In the genomic region with DNA sequence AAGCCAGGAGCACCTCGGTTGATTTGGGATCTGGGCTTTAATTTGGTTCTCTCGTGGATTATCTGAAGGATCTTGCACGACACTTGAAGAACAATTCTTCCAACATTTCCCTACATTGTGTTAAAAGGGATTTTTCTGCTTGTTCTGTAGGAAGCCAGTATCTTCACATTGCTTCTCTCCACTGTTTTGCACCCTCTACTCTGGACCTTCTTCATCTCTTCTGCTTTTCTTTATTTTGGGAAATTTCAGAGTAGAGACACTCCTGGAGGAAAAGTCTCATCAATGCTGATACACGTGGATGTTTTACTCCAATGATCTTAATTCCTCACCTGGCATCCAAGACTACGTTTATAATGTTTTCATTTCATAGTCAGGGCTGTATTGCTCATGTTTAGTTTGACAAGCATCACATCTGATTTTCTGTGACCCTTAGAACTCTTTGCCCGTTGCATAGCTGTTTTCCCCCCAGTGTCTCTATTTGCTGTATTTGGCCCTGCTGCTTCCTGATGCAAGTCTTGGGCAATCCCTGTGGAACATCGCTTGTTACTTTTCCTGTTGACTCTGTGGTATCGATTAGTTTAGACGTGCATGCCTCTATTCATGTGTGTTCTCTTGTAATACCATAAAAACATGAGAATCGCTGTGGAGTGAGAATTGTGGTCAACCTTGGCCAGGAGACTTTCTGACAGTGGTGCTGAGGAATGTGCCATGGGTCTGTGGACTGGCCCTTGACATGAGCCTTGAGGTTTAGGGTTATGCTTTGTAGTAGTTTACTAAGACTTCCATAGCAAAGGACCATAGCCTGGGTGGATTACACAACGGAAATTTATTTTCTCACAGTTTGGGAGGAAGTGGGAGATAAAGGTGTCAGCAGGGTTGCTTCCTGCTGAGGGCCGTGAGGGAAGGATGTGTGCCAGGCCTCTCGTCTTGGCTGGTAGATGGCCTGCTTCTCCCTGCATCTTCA, we compare ENCODE assay signal across 10 cellular contexts. TPM values are rescaled to one million over a fixed set of nuclear protein-coding genes. Genes with fewer than 3 reads are reported as not detected.
DNase-seq lines count a peak whose midpoint lies in the region; ATAC-seq, FAIRE-seq and TF ChIP-seq lines count a peak whose summit lies in the region.
"Had no signal": no experiment of that assay in that cellular context is flagged by ENCODE, and none has a peak within 500 bp of the region (broad histone marks: within the 10 kb centered on the region; RNA-seq: fewer than 3 reads in every experiment).

No MANE protein-coding gene starts in this region.

- peak overlapping the region in 1 of 2 donors; percentile 12 for H3K9ac ChIP-seq in liver (ENCODE audit: low read depth in 1 of 2, low read length in 2 of 2)

- in situ Hi-C loops in brain microvascular endothelial cell (cut with HindIII; ENCODE audit: low pct_ligation_motif_present, low sequenced_read_pairs): loop anchor here (25.0 kb wide), 1 partner anchor 568 kb away; no protein-coding TSS in a partner anchor

- H3K27ac ChIP-seq in CD8-positive, alpha-beta memory T cell (ENCODE audit: low read depth, low read length): no peak overlapping the region
- H3K27ac ChIP-seq in brain microvascular endothelial cell (peak overlapping the region; percentile 65), liver (ENCODE audit: low read depth in 1 of 2, low read length in 2 of 2) (peak overlapping the region; percentile 26 to 77), foreskin keratinocyte (no peak overlapping the region)

- H3K9me3 Mint-ChIP-seq in CD8-positive, alpha-beta memory T cell: no peaks in the 10 kb centered on the region
- H3K9me3 Mint-ChIP-seq: naive thymus-derived CD8-positive, alpha-beta T cell had no signal

- FAIRE-seq in frontal cortex (lab: Jason Lieb, UNC): no peak

- H3K4me1 ChIP-seq in CD8-positive, alpha-beta memory T cell (ENCODE audit: insufficient read depth, low read length): peaks cover 20% of the 10 kb centered on the region
- peaks cover 0 to 10% (median 7%) of the 10 kb centered on the region in 4 donors for H3K4me1 ChIP-seq in liver (ENCODE audit: control insufficient read depth in 4 of 4, insufficient read depth in 4 of 4, low read length in 3 of 4)
- no peaks in the 10 kb centered on the region for H3K4me1 ChIP-seq in foreskin keratinocyte

- H3K36me3 ChIP-seq in CD8-positive, alpha-beta memory T cell (ENCODE audit: insufficient read depth, low read length): no peaks in the 10 kb centered on the region
- H3K36me3 ChIP-seq in brain microvascular endothelial cell (replicated peaks) (no peaks in the 10 kb centered on the region), liver (ENCODE audit: control insufficient read depth in 4 of 4, insufficient read depth in 3 of 4, low read depth in 1 of 4, low read length in 3 of 4) (no peaks in the 10 kb centered on the region)

- TF ChIP-seq CTCF in brain microvascular endothelial cell (IDR thresholded peaks at IDR 0.05; ENCODE audit: low read depth, low read length, missing control alignments) (no peak), liver (IDR thresholded peaks at IDR 0.05; ENCODE audit: low read depth, low read length, missing input control) (no peak), foreskin keratinocyte (conservative IDR thresholded peaks at IDR 0.05) (no peak)

- no peaks in the 10 kb centered on the region for H3K27me3 ChIP-seq in CD8-positive, alpha-beta memory T cell (ENCODE audit: insufficient read depth, low read length, poor library complexity, severe bottlenecking)
- H3K27me3 ChIP-seq in brain microvascular endothelial cell (replicated peaks): no peaks in the 10 kb centered on the region
- peaks cover 0 to 4% (median 0%) of the 10 kb centered on the region in 4 donors for H3K27me3 ChIP-seq in liver (ENCODE audit: control insufficient read depth in 4 of 4, insufficient read depth in 4 of 4, low read length in 3 of 4)
- H3K27me3 ChIP-seq in foreskin keratinocyte: no peaks in the 10 kb centered on the region

- peak overlapping the region; percentile 10 to 83 (median 60) for H3K4me3 Mint-ChIP-seq in CD8-positive, alpha-beta memory T cell

- peaks cover 0 to 2% (median 0%) of the 10 kb centered on the region in 3 donors for H3K36me3 Mint-ChIP-seq in CD8-positive, alpha-beta memory T cell
- H3K36me3 Mint-ChIP-seq: naive thymus-derived CD8-positive, alpha-beta T cell had no signal

- peak overlapping the region; percentile 59 to 92 (median 79) for H3K27ac Mint-ChIP-seq in CD8-positive, alpha-beta memory T cell

- CTCF ChIA-PET in CD8-positive, alpha-beta memory T cell (lab: Charles Lee): no interaction called here

- no peaks in the 10 kb centered on the region for H3K9me3 ChIP-seq in CD8-positive, alpha-beta memory T cell (ENCODE audit: low read length)
- no peaks in the 10 kb centered on the region for H3K9me3 ChIP-seq in liver (ENCODE audit: control insufficient read depth in 4 of 4, low read length in 3 of 4)

- H3K4me1 Mint-ChIP-seq in CD8-positive, alpha-beta memory T cell: peaks cover 59 to 67% (median 65%) of the 10 kb centered on the region in 3 donors

- peak overlapping the region; percentile 15 for H3K4me3 ChIP-seq in CD8-positive, alpha-beta memory T cell (ENCODE audit: low read length)
- peak overlapping the region; percentile 2 for H3K4me3 ChIP-seq in Jurkat, Clone E6-1 (ENCODE audit: low read length)
- H3K4me3 ChIP-seq in brain microvascular endothelial cell (ENCODE audit: low read depth, low read length): no peak overlapping the region
- H3K4me3 ChIP-seq in liver (ENCODE audit: low read depth in 1 of 3, low read length in 3 of 3): no peak overlapping the region

- TF ChIP-seq RAD21 in liver (IDR thresholded peaks at IDR 0.05): peak; percentile 62 to 73

- 41% methylated on average over 13 of the region's 13 CpGs for WGBS in liver

- ATAC-seq in foreskin keratinocyte (no peak), GM18517 (IDR thresholded peaks at IDR 0.05; ENCODE audit: unreplicated experiment) (no peak)

- no peaks in the 10 kb centered on the region for H3K27me3 Mint-ChIP-seq in CD8-positive, alpha-beta memory T cell
- H3K27me3 Mint-ChIP-seq: naive thymus-derived CD8-positive, alpha-beta T cell had no signal

- DNase-seq in CD8-positive, alpha-beta memory T cell: peak in 2 of 5 donors; percentile 10 to 21
- peak; percentile 81 for DNase-seq in Jurkat, Clone E6-1 (ENCODE audit: low read depth, low spot score)
- DNase-seq in brain microvascular endothelial cell (peak; percentile 92), foreskin keratinocyte (no peak), frontal cortex (ENCODE audit: low spot score in 2 of 2) (no peak)
- DNase-seq in activated CD4-positive, alpha-beta T cell treated with anti-CD3 and anti-CD28 coated beads, Interleukin-2, amount 50 U/mL, for 48 hours: no peak
- DNase-seq: naive thymus-derived CD8-positive, alpha-beta T cell; RPMI8226 had no signal

- POLR2A ChIA-PET in CD8-positive, alpha-beta memory T cell (lab: Charles Lee): no interaction called here

TF ChIP-seq in liver, 16 proteins besides CTCF, POLR2A, EP300 and RAD21 (continues in another document):
- TF ChIP-seq GABPA (IDR thresholded peaks at IDR 0.05 in 1 of 2, conservative IDR thresholded peaks at IDR 0.05 in 1 of 2): no peak
- peak; percentile 76 for TF ChIP-seq YY1 (IDR thresholded peaks at IDR 0.05)
- peak; percentile 82 to 88 for TF ChIP-seq EGR1 (IDR thresholded peaks at IDR 0.05; ENCODE audit: low read depth in 2 of 2)
- TF ChIP-seq, protein P1, sequence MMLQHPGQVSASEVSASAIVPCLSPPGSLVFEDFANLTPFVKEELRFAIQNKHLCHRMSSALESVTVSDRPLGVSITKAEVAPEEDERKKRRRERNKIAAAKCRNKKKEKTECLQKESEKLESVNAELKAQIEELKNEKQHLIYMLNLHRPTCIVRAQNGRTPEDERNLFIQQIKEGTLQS (IDR thresholded peaks at IDR 0.05): peak; percentile 87
- peak; percentile 96 for TF ChIP-seq SP1 (IDR thresholded peaks at IDR 0.05)
- TF ChIP-seq MAX (IDR thresholded peaks at IDR 0.05): peak; percentile 94
- peak; percentile 40 for TF ChIP-seq REST (IDR thresholded peaks at IDR 0.05)
- peak; percentile 98 for TF ChIP-seq FOXA2 (IDR thresholded peaks at IDR 0.05)
- TF ChIP-seq HNF4G (IDR thresholded peaks at IDR 0.05): peak; percentile 44
- TF ChIP-seq RXRA (IDR thresholded peaks at IDR 0.05): peak; percentile 89 to 90
- TF ChIP-seq TAF1 (conservative IDR thresholded peaks at IDR 0.05): no peak
- TF ChIP-seq HNF4A (conservative IDR thresholded peaks at IDR 0.05): peak; percentile 80 to 81
- peak; percentile 94 for TF ChIP-seq FOXA1 (IDR thresholded peaks at IDR 0.05)

RNA-seq across cellular contexts. Expression of gene PLCB1, which starts 12.5 kb away (rescaled TPM):
- 1 to 10 TPM; 8.5 to 9.9 TPM for total RNA-seq in CD8-positive, alpha-beta memory T cell
- polyA plus RNA-seq in CD8-positive, alpha-beta memory T cell: 8.8 TPM
- 4.0 TPM for polyA plus RNA-seq in Jurkat, Clone E6-1 (2012; ENCODE audit: insufficient read depth, insufficient read length)
- total RNA-seq in liver (10 to 100 TPM in 1 of 2 donors, 1 to 10 TPM in 1; 5.0 to 13.5 TPM), foreskin keratinocyte (0.14 and 0.41 TPM in 2 replicates), frontal cortex (48.9 TPM)
- polyA plus RNA-seq in liver (1 to 10 TPM; 3.7 to 6.8 TPM), foreskin keratinocyte (0.08 TPM in 1 of 2 replicates, not detected in the other)

Comparison
In these comparisons a context has a peak if more than half of its experiments do, and no peak if none do; other contexts are left out.
1. DNase-seq: peak in Jurkat, Clone E6-1 (single experiment) and brain microvascular endothelial cell (single experiment); none in foreskin keratinocyte (0 of 2), frontal cortex (0 of 2) and activated CD4-positive, alpha-beta T cell treated with anti-CD3 and anti-CD28 coated beads, Interleukin-2, amount 50 U/mL, for 48 hours (0 of 2).
2. H3K27ac ChIP-seq: peak in brain microvascular endothelial cell (single experiment) and liver (2 of 2); none in CD8-positive, alpha-beta memory T cell (single experiment) and foreskin keratinocyte (single experiment).
3. H3K4me3 ChIP-seq: peak in CD8-positive, alpha-beta memory T cell (single experiment) and Jurkat, Clone E6-1 (single experiment); none in brain microvascular endothelial cell (single experiment) and liver (0 of 3).